ENCODE assay signal across 20 cellular contexts in genomic region chr15:69060041-69060481, GRCh38. TPM values are rescaled to one million over a fixed set of nuclear protein-coding genes. Genes with fewer than 3 reads are reported as not detected.
DNase-seq lines count a peak whose midpoint lies in the region; ATAC-seq and TF ChIP-seq lines count a peak whose summit lies in the region.
"Had no signal": no experiment of that assay in that cellular context is flagged by ENCODE, and none has a peak within 500 bp of the region (broad histone marks: within the 10 kb centered on the region; RNA-seq: fewer than 3 reads in every experiment).

No MANE protein-coding gene starts in this region.

- H3K4ac ChIP-seq in H9 (ENCODE audit: low read depth, low read length): no peak overlapping the region

- H2BK20ac ChIP-seq in H9 (ENCODE audit: low read depth, low read length, poor library complexity, severe bottlenecking): no peak overlapping the region

- H3K9me3 ChIP-seq in H9 (ENCODE audit: control insufficient read depth, low read depth, low read length) (no peaks in the 10 kb centered on the region), psoas muscle (no peaks in the 10 kb centered on the region)
- H3K9me3 ChIP-seq: BLaER1 treated with 17β-estradiol and CSF1 and Interleukin-3, amounts not matched to agents 10 nM and 100 nM had no signal

- H3K9me3 Mint-ChIP-seq in H9: no peaks in the 10 kb centered on the region
- H3K9me3 Mint-ChIP-seq: activated B cell treated with CpG ODN at 0.5 μM for 24 hours, IgD-negative memory B cell had no signal

- no peak overlapping the region for H4K91ac ChIP-seq in H9 (ENCODE audit: insufficient read length, low read depth, low read length)

- H3K4me3 Mint-ChIP-seq in H9: no peak overlapping the region
- H3K4me3 Mint-ChIP-seq: activated B cell treated with CpG ODN at 0.5 μM for 24 hours, IgD-negative memory B cell had no signal

- H3K4me3 ChIP-seq in psoas muscle: no peak overlapping the region
- H3K4me3 ChIP-seq: BLaER1 treated with 17β-estradiol and CSF1 and Interleukin-3, amounts not matched to agents 10 nM and 100 nM; smooth muscle cell had no signal

- intact Hi-C loops in left cardiac atrium (cut with DNase I): no loop called here
- intact Hi-C loops in psoas muscle (cut with DNase I): no loop called here

- WGBS in H9 (ENCODE audit: extremely low coverage, insufficient read length, low lambda C conversion rate): no CpG with 5 or more reads among the region's 6 CpGs
- 30 to 60% (median 46%) methylated on average over 6 of the region's 6 CpGs for WGBS in psoas muscle, 3 donors

- H3K27ac ChIP-seq in H9 (ENCODE audit: insufficient read length, low read depth, low read length) (no peak overlapping the region), psoas muscle (no peak overlapping the region)
- H3K27ac ChIP-seq: BLaER1 treated with 17β-estradiol and CSF1 and Interleukin-3, amounts not matched to agents 10 nM and 100 nM had no signal

- no peak overlapping the region for H3T11ph ChIP-seq in H9 (ENCODE audit: low read length)

- H3K9ac ChIP-seq in H9 (ENCODE audit: extremely low read depth, insufficient read length, low read length): no peak overlapping the region

- no peak overlapping the region for H2AFZ ChIP-seq in H9 (ENCODE audit: low read length)

- no peak overlapping the region for H2BK5ac ChIP-seq in H9 (ENCODE audit: insufficient read length, low read length)

- peaks cover 25% of the 10 kb centered on the region for H3K27me3 Mint-ChIP-seq in H9 (ENCODE audit: low read depth)
- H3K27me3 Mint-ChIP-seq: IgD-negative memory B cell had no signal

- H3K4me1 ChIP-seq in H9 (ENCODE audit: insufficient read depth, low read length): no peaks in the 10 kb centered on the region; the same call in 1 of the 2 replicates
- H3K4me1 ChIP-seq in psoas muscle: peaks cover 8% of the 10 kb centered on the region

- no peak overlapping the region for H4K5ac ChIP-seq in H9 (ENCODE audit: insufficient read length, low read depth, low read length)

- no peak overlapping the region for H4K8ac ChIP-seq in H9 (replicated peaks; ENCODE audit: insufficient read length, low read depth, low read length)

- H3K36me3 Mint-ChIP-seq in H9 (ENCODE audit: insufficient read depth in 1 of 3, low read depth in 3 of 3): no peaks in the 10 kb centered on the region
- H3K36me3 Mint-ChIP-seq: IgD-negative memory B cell had no signal

- peak; percentile 43 for DNase-seq in H9
- DNase-seq in NCI-H524 (lab: John Stamatoyannopoulos, UW): peak; percentile 57 to 66
- DNase-seq in left cardiac atrium: peak; percentile 68
- peak; percentile 66 to 85 for DNase-seq in psoas muscle
- no peak for DNase-seq in pons (ENCODE audit: low spot score)
- no peak for DNase-seq in HEK293T (ENCODE audit: extremely low spot score)
- DNase-seq: activated B cell treated with CpG ODN at 0.5 μM for 24 hours; activated naive CD4-positive, alpha-beta T cell treated with anti-CD3 and anti-CD28 coated beads, Interleukin-2, amount 50 U/mL, for 16 hours; DND-41; effector CD4-positive, alpha-beta T cell; H7; NCI-H1092 treated with DMSO at 0.1 percent for 48 hours; NCI-H446; stimulated activated naive CD8-positive, alpha-beta T cell treated with anti-CD3 and anti-CD28 coated beads, Interleukin-15, Interleukin-2, amounts not matched to agents 100 U/mL and 50 U/mL, for 24 hours had no signal

- H3K4me2 ChIP-seq in H9 (ENCODE audit: insufficient read depth, insufficient read length, low read length): no peak overlapping the region

- no peak overlapping the region for H3K56ac ChIP-seq in H9 (ENCODE audit: insufficient read length, low read depth, low read length)

- H3K27ac Mint-ChIP-seq in H9: no peak overlapping the region; a peak in 1 of 7 replicates
- H3K27ac Mint-ChIP-seq: activated B cell treated with CpG ODN at 0.5 μM for 24 hours had no signal

- no peaks in the 10 kb centered on the region for H3K36me3 ChIP-seq in psoas muscle (ENCODE audit: insufficient read depth in 1 of 2, low read depth in 1 of 2)
- H3K36me3 ChIP-seq: BLaER1 treated with 17β-estradiol and CSF1 and Interleukin-3, amounts not matched to agents 10 nM and 100 nM had no signal

- no peak overlapping the region for H3K23ac ChIP-seq in H9 (ENCODE audit: insufficient read length, low read depth, low read length)

- H3K14ac ChIP-seq in H9 (ENCODE audit: insufficient read depth, low read length): no peak overlapping the region

- H3K79me1 ChIP-seq in H9 (ENCODE audit: insufficient read depth, low read depth, low read length, poor library complexity, severe bottlenecking): no peaks in the 10 kb centered on the region

- no peak overlapping the region for H2BK120ac ChIP-seq in H9 (ENCODE audit: low read depth, low read length, poor library complexity, severe bottlenecking)

- H2BK12ac ChIP-seq in H9 (ENCODE audit: insufficient read length, low read depth, low read length): no peak overlapping the region

- H4K20me1 ChIP-seq in H9 (ENCODE audit: control insufficient read depth, insufficient read depth, insufficient read length): no peaks in the 10 kb centered on the region

- H2AK5ac ChIP-seq in H9 (ENCODE audit: insufficient read length, low read length): no peak overlapping the region

- H3K4me1 Mint-ChIP-seq in H9: peaks cover 15 to 27% of the 10 kb centered on the region in 2 experiments

- H3K18ac ChIP-seq in H9 (ENCODE audit: insufficient read length, low read depth, low read length): no peak overlapping the region

- H3K23me2 ChIP-seq in H9 (ENCODE audit: insufficient read length, low read depth, low read length, poor library complexity, severe bottlenecking): no peaks in the 10 kb centered on the region

- CTCF ChIA-PET in HEK293T (lab: Yijun Ruan, JAX): interaction anchor here (0.6 to 1.1 kb wide), 3 partner anchors 17 to 712 kb away, joined by 3 to 4 read pairs (median 3); no protein-coding TSS in a partner anchor

- peak; percentile 87 to 90 for ATAC-seq in left cardiac atrium
- ATAC-seq in psoas muscle: peak; percentile 91 to 97 (median 94)
- ATAC-seq in GM21390 (IDR thresholded peaks at IDR 0.05; ENCODE audit: unreplicated experiment): no peak

- no peak for TF ChIP-seq CTCF in H9 (conservative IDR thresholded peaks at IDR 0.05)
- TF ChIP-seq CTCF in psoas muscle (IDR thresholded peaks at IDR 0.05): no peak

- no peak overlapping the region for H2BK15ac ChIP-seq in H9 (ENCODE audit: low read depth, low read length)

- POLR2A ChIA-PET in HEK293T (lab: Yijun Ruan, JAX): no interaction called here

- H3K27me3 ChIP-seq in H9 (ENCODE audit: insufficient read depth, low read length): no peaks in the 10 kb centered on the region
- H3K27me3 ChIP-seq in psoas muscle (ENCODE audit: insufficient read depth in 3 of 3, low read length in 2 of 3): peaks cover 0 to 1% (median 0%) of the 10 kb centered on the region in 3 donors
- H3K27me3 ChIP-seq: BLaER1 treated with 17β-estradiol and CSF1 and Interleukin-3, amounts not matched to agents 10 nM and 100 nM had no signal

- no peaks in the 10 kb centered on the region for H3K79me2 ChIP-seq in H9 (ENCODE audit: insufficient read depth, low read length)

TF ChIP-seq in HEK293T, 16 proteins besides CTCF, POLR2A, EP300 and RAD21:
- TF ChIP-seq FOXK2 (IDR thresholded peaks at IDR 0.05): no peak
- TF ChIP-seq LEF1 (IDR thresholded peaks at IDR 0.05; ENCODE audit: borderline replicate concordance): no peak
- TF ChIP-seq SUZ12 (IDR thresholded peaks at IDR 0.05): no peak
- TF ChIP-seq TARDBP (IDR thresholded peaks at IDR 0.05): no peak
- TF ChIP-seq L3MBTL2 (conservative IDR thresholded peaks at IDR 0.05): no peak
- no peak for TF ChIP-seq CTBP1 (IDR thresholded peaks at IDR 0.05; ENCODE audit: borderline replicate concordance)
- TF ChIP-seq BHLHE40 (IDR thresholded peaks at IDR 0.05; ENCODE audit: borderline replicate concordance): no peak
- TF ChIP-seq ZNF384 (IDR thresholded peaks at IDR 0.05): no peak
- no peak for TF ChIP-seq ARNT (IDR thresholded peaks at IDR 0.05)
- TF ChIP-seq ELF4 (IDR thresholded peaks at IDR 0.05): no peak

RNA-seq across cellular contexts. Expression of gene NOX5, which starts 45.6 kb away (rescaled TPM):
- 0.04 TPM in 1 of 2 replicates, not detected in the other for total RNA-seq in H9 (2021)
- total RNA-seq in left cardiac atrium: under 1 TPM in 1 of 2 donors, not detected in 1; 0.18 TPM
- total RNA-seq in psoas muscle: under 1 TPM in 2 of 4 donors, not detected in 2; 0.06 to 0.13 TPM
- under 1 TPM in 2 of 3 donors, not detected in 1; 0.03 TPM for polyA plus RNA-seq in psoas muscle
- total RNA-seq: bronchial epithelial cell, H7, lung microvascular endothelial cell had no signal
- polyA plus RNA-seq: IgD-negative memory B cell had no signal

Comparison
In these comparisons a context has a peak if more than half of its experiments do, and no peak if none do; other contexts are left out.
1. DNase-seq: peak in H9 (single experiment), NCI-H524 (2 of 2), left cardiac atrium (single experiment) and psoas muscle (2 of 2); none in pons (single experiment) and HEK293T (single experiment).